Comparison of ENCODE assay signal across 13 cellular contexts in the genomic region with DNA sequence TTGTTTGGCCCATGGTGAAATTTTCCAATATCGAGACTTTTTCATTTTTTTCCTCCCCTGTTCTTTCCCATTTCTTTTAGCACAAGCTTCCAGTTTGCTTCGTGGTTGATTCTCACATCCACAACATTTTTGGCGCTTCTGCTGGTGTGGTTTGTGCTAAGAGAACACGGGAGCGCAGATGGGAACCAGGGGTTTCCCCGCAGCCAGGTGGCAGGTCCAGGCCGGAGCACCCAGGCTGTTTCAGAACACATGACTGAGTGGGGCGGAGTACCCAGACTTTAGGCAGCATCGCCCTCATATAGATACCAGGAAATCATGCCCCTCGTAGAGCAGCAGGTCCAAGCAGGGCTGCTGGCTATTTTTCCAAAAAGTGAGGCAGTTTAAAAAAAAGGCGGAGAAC. TPM values are rescaled to one million over a fixed set of nuclear protein-coding genes. Genes with fewer than 3 reads are reported as not detected.
DNase-seq lines count a peak whose midpoint lies in the region; ATAC-seq and TF ChIP-seq lines count a peak whose summit lies in the region.
"Had no signal": no experiment of that assay in that cellular context is flagged by ENCODE, and none has a peak within 500 bp of the region (broad histone marks: within the 10 kb centered on the region; RNA-seq: fewer than 3 reads in every experiment).

No MANE protein-coding gene starts in this region.

- peak; percentile 49 for DNase-seq in glomerular visceral epithelial cell (ENCODE audit: extremely low spot score)
- no peak for DNase-seq in sciatic nerve (ENCODE audit: low spot score)
- no peak for DNase-seq in HEK293T (ENCODE audit: extremely low spot score)
- DNase-seq in activated CD4-positive, alpha-beta memory T cell treated with anti-CD3 and anti-CD28 coated beads for 36 hours: no peak
- DNase-seq in NCI-H2196 treated with DMSO at 0.1 percent for 48 hours (lab: John Stamatoyannopoulos, UW; ENCODE audit: unreplicated experiment): no peak
- DNase-seq: activated gamma-delta T cell treated with Interleukin-2 at 50 U/mL for 16 hours, NCI-H1930, T-helper 2 cell had no signal

- no peak overlapping the region for H3K27ac Mint-ChIP-seq in activated CD4-positive, alpha-beta memory T cell treated with anti-CD3 and anti-CD28 coated beads for 36 hours

- H3K27me3 Mint-ChIP-seq in activated CD4-positive, alpha-beta memory T cell treated with anti-CD3 and anti-CD28 coated beads for 36 hours: no peaks in the 10 kb centered on the region

- POLR2A ChIA-PET in HEK293T (lab: Yijun Ruan, JAX): interaction anchor here (1.3 kb wide), 1 partner anchor 57 kb away, joined by 4 read pairs; no protein-coding TSS in a partner anchor
- POLR2A ChIA-PET in activated CD4-positive, alpha-beta memory T cell treated with anti-CD3 and anti-CD28 coated beads for 36 hours (lab: Charles Lee): no interaction called here

- no peaks in the 10 kb centered on the region for H3K9me3 Mint-ChIP-seq in activated CD4-positive, alpha-beta memory T cell treated with anti-CD3 and anti-CD28 coated beads for 36 hours
- H3K9me3 Mint-ChIP-seq: CD8-positive, alpha-beta T cell had no signal

- H3K4me1 Mint-ChIP-seq in activated CD4-positive, alpha-beta memory T cell treated with anti-CD3 and anti-CD28 coated beads for 36 hours (ENCODE audit: low read depth): peaks cover 11% of the 10 kb centered on the region

- no peaks in the 10 kb centered on the region for H3K9me2 ChIP-seq in SU-DHL-6 (replicated peaks; ENCODE audit: insufficient read depth, low read length)

- H3K4me2 ChIP-seq in SU-DHL-6 (ENCODE audit: low read depth, low read length, poor library complexity, severe bottlenecking): peak overlapping the region; percentile 54

- peak overlapping the region; percentile 35 for H3K9ac ChIP-seq in SU-DHL-6 (ENCODE audit: low read length)

- H4K20me1 ChIP-seq in SU-DHL-6 (ENCODE audit: low read depth, low read length): no peaks in the 10 kb centered on the region

- peak; percentile 46 for ATAC-seq in GM21717 (IDR thresholded peaks at IDR 0.05; ENCODE audit: unreplicated experiment)
- peak; percentile 50 for ATAC-seq in sciatic nerve
- ATAC-seq in HG03442 (IDR thresholded peaks at IDR 0.05; ENCODE audit: unreplicated experiment): no peak
- ATAC-seq: CD8-positive, alpha-beta T cell had no signal

- peak overlapping the region; percentile 25 for H3K4me3 ChIP-seq in SU-DHL-6 (ENCODE audit: insufficient read depth, low read length, poor library complexity, severe bottlenecking)
- H3K4me3 ChIP-seq: skin epidermis had no signal

- no peaks in the 10 kb centered on the region for H3K79me2 ChIP-seq in SU-DHL-6 (ENCODE audit: insufficient read depth, low read length)

- intact Hi-C loops in sciatic nerve (cut with DNase I): loop anchor here (10.0 kb wide), 1 partner anchor 267 kb away; no protein-coding TSS in a partner anchor
- intact Hi-C loops in activated CD4-positive, alpha-beta memory T cell treated with anti-CD3 and anti-CD28 coated beads for 36 hours (cut with micrococcal nuclease): no loop called here

- H2AFZ ChIP-seq in SU-DHL-6 (ENCODE audit: low read depth, low read length, severe bottlenecking): peak overlapping the region; percentile 10

- H3K27me3 ChIP-seq in SU-DHL-6 (ENCODE audit: low read length): no peaks in the 10 kb centered on the region

- peaks cover 19% of the 10 kb centered on the region for H3F3A ChIP-seq in SU-DHL-6 (ENCODE audit: insufficient read depth)

- CTCF ChIA-PET in HEK293T (lab: Yijun Ruan, JAX): interaction anchor here (0.5 to 5.0 kb wide), 4 partner anchors 11 to 492 kb away, joined by 3 to 35 read pairs (median 4); no protein-coding TSS in a partner anchor
- CTCF ChIA-PET in activated CD4-positive, alpha-beta memory T cell treated with anti-CD3 and anti-CD28 coated beads for 36 hours (lab: Charles Lee): interaction anchor here (0.9 to 2.6 kb wide), 2 partner anchors 11 to 266 kb away, joined by 3 to 18 read pairs; no protein-coding TSS in a partner anchor

- no peaks in the 10 kb centered on the region for H3K9me3 ChIP-seq in SU-DHL-6 (ENCODE audit: insufficient read depth, low read length)

- no peak overlapping the region for H3K4me3 Mint-ChIP-seq in activated CD4-positive, alpha-beta memory T cell treated with anti-CD3 and anti-CD28 coated beads for 36 hours
- H3K4me3 Mint-ChIP-seq: CD8-positive, alpha-beta T cell had no signal

- no peaks in the 10 kb centered on the region for H3K36me3 ChIP-seq in SU-DHL-6 (ENCODE audit: low read length)

- H3K27ac ChIP-seq in SU-DHL-6 (ENCODE audit: low read depth, low read length): peak overlapping the region; percentile 29; the same call in 1 of the 2 replicates

- H3K36me3 Mint-ChIP-seq in activated CD4-positive, alpha-beta memory T cell treated with anti-CD3 and anti-CD28 coated beads for 36 hours: peaks cover 38% of the 10 kb centered on the region

- no peak for TF ChIP-seq CTCF in SU-DHL-6 (IDR thresholded peaks at IDR 0.05; ENCODE audit: insufficient read depth, low read length, poor library complexity, severe bottlenecking)

TF ChIP-seq in HEK293T, 16 proteins besides CTCF, POLR2A, EP300 and RAD21:
- TF ChIP-seq FOXK2 (IDR thresholded peaks at IDR 0.05) (no peak), FOXM1 (IDR thresholded peaks at IDR 0.05; ENCODE audit: borderline replicate concordance) (no peak), CTBP1 (IDR thresholded peaks at IDR 0.05; ENCODE audit: borderline replicate concordance) (no peak), ARNT (IDR thresholded peaks at IDR 0.05) (no peak), FOXA1 (IDR thresholded peaks at IDR 0.05) (no peak), BHLHE40 (IDR thresholded peaks at IDR 0.05; ENCODE audit: borderline replicate concordance) (no peak), SP1 (IDR thresholded peaks at IDR 0.05) (no peak), SUZ12 (IDR thresholded peaks at IDR 0.05) (no peak), HDGF (IDR thresholded peaks at IDR 0.05; ENCODE audit: borderline replicate concordance) (no peak), LEF1 (IDR thresholded peaks at IDR 0.05; ENCODE audit: borderline replicate concordance) (no peak), PKNOX1 (IDR thresholded peaks at IDR 0.05) (no peak)

RNA-seq across cellular contexts. Expression of gene SYTL3, which starts 58.0 kb away (rescaled TPM):
- total RNA-seq in sciatic nerve: 2.5 TPM
- total RNA-seq in activated CD4-positive, alpha-beta memory T cell treated with anti-CD3 and anti-CD28 coated beads for 36 hours: 100 to 1,000 TPM; 181 to 186 TPM

Comparison
In these comparisons a context has a peak if more than half of its experiments do, and no peak if none do; other contexts are left out.
1. RNA of gene SYTL3, which starts 58.0 kb away (total RNA-seq): 181 to 186 TPM in activated CD4-positive, alpha-beta memory T cell treated with anti-CD3 and anti-CD28 coated beads for 36 hours; 2.5 TPM in sciatic nerve (single experiment); every median in the first group is over 10 times any median in the second.